8 cellular contexts compared by ENCODE assay signal in the genomic region with DNA sequence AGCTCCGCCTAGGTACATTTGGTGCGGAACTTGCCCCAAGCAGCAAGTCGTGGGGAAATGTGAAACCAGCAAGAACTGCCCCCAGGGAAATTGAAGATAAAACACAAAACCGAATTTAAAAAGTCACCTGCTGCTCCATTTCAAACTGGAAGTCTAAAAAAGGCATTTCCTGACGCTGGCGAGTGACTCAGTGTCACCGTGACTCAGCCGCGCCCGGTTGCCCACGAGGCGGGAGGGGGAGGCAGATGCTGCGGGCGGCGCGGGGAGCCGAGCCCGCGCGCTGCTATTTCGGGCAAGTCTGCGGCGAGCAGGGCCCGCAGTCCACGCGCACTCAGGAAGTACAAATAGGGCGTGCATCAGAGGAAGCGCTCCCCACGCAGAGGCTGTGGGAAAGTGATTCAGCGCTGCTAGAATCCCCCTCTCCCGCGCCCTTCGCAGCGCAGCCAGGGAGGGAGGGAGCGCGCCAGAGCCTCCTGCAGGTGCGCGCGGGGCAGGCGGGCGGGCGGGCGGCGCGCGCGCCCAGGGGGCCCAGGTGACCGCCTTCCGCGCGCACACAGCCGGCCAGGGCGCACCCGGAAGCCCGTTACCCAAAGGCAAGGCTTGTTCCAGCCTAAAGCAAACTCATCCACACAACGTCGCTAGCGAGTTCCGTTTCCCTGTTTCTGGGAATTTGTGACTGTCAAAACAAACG.
A peak's percentile ranks its signal among the peaks of the same experiment; 100 is the strongest.
DNase-seq lines count a peak whose midpoint lies in the region; ATAC-seq and TF ChIP-seq lines count a peak whose summit lies in the region.

No MANE protein-coding gene starts in this region.

- H3K4me3 ChIP-seq in choroid plexus epithelial cell (ENCODE audit: low read depth, low read length), result peak overlapping the region; percentile 59

- peak; percentile 82 for DNase-seq in NCI-H146 treated with DMSO at 0.1 percent for 48 hours (lab: John Stamatoyannopoulos, UW; ENCODE audit: unreplicated experiment)
- peak; percentile 60 for DNase-seq in activated CD4-positive, CD25-positive, alpha-beta regulatory T cell treated with anti-CD3 and anti-CD28 coated beads, Interleukin-2, amount 50 U/mL, for 72 hours
- DNase-seq in choroid plexus epithelial cell (ENCODE audit: low read depth), result peak; percentile 75
- DNase-seq in left lobe of liver (ENCODE audit: low spot score), result peak; percentile 57
- peak; percentile 68 to 81 for DNase-seq in stimulated activated CD4-positive, alpha-beta T cell treated with anti-CD3 and anti-CD28 coated beads, Interleukin-2, amount 100 ng/mL, for 24 hours
- no peak for DNase-seq in globus pallidus (ENCODE audit: low spot score)

- peak; percentile 26 for TF ChIP-seq CTCF in choroid plexus epithelial cell (conservative IDR thresholded peaks at IDR 0.05; ENCODE audit: low read depth, low read length)

- no peak for TF ChIP-seq POLR2A in GM18505 (IDR thresholded peaks at IDR 0.05; ENCODE audit: borderline replicate concordance, extremely low read depth, insufficient read depth, insufficient read length)

- ATAC-seq in GM18505 (IDR thresholded peaks at IDR 0.05; ENCODE audit: unreplicated experiment) (peak; percentile 66), HG02852 (IDR thresholded peaks at IDR 0.05; ENCODE audit: unreplicated experiment) (peak; percentile 59), left lobe of liver (peak; percentile 84)
